17 cellular contexts compared by ENCODE assay signal in the genomic region with DNA sequence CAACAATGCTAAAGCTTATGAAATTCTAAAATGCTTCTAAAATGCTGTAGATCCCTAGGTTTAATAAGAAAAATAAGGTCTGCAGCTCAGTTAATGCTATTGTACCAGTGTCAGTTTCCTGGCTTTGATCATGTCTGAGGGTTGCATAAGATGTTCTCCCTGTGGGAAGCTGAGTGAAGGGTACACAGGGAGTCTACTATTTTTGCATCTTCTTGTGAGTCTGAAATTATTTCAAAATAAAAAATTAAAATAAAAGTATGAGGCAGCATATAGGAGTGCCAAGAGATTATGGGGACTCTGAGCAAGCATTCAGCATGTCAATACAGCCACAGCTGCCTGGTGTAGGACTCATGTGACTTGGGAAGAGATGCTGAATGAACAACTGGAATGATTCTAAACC.
"Had no signal": no experiment of that assay in that cellular context is flagged by ENCODE, and none has a peak within 500 bp of the region (broad histone marks: within the 10 kb centered on the region; RNA-seq: fewer than 3 reads in every experiment).

No MANE protein-coding gene starts in this region.

- H3K4me3 ChIP-seq: coronary artery, heart right ventricle, psoas muscle, right lobe of liver, skin epidermis, stomach, thoracic aorta had no signal

- H3K27ac ChIP-seq: coronary artery, heart right ventricle, psoas muscle, right lobe of liver, skin epidermis, thoracic aorta had no signal

- H3K36me3 ChIP-seq: right lobe of liver, stomach, thoracic aorta had no signal

- H3K27me3 ChIP-seq: heart right ventricle, right lobe of liver, stomach had no signal

- H3K4me1 ChIP-seq: right lobe of liver had no signal

- DNase-seq: effector CD4-positive, alpha-beta T cell; heart right ventricle; hypothalamus; kidney glomerular epithelial cell; mesendoderm; naive B cell; nephron progenitor cell; psoas muscle; retina; right lobe of liver; stimulated activated naive CD4-positive, alpha-beta T cell; stomach; substantia nigra; trophoblast cell had no signal

- H3K9me3 ChIP-seq: heart right ventricle, psoas muscle, right lobe of liver, stomach, thoracic aorta had no signal

- ATAC-seq: heart right ventricle, right lobe of liver had no signal
